ENCODE assay signal across 21 cellular contexts in genomic region chr4:21248336-21248735, GRCh38.
DNase-seq lines count a peak whose midpoint lies in the region; TF ChIP-seq lines count a peak whose summit lies in the region.
"Had no signal": no experiment of that assay in that cellular context is flagged by ENCODE, and none has a peak within 500 bp of the region (broad histone marks: within the 10 kb centered on the region; RNA-seq: fewer than 3 reads in every experiment).

No MANE protein-coding gene starts in this region.

- peaks cover 2% of the 10 kb centered on the region for H3K9me3 Mint-ChIP-seq in endodermal cell
- peaks cover 8% of the 10 kb centered on the region for H3K9me3 Mint-ChIP-seq in activated T-helper 2 cell treated with anti-CD3 and anti-CD28 coated beads, Interferon-gamma antibody, Interleukin-2, Interleukin-4, amounts not matched to agents 10 μg/mL and 5 μg/mL and 100 μg/mL, durations not matched to agents 14 hours and 24 hours and 36 hours
- H3K9me3 Mint-ChIP-seq: CD4-positive, alpha-beta T cell; GM23338 had no signal

- no peaks in the 10 kb centered on the region for H3K36me3 Mint-ChIP-seq in endodermal cell (ENCODE audit: low read depth)
- no peaks in the 10 kb centered on the region for H3K36me3 Mint-ChIP-seq in activated T-helper 2 cell treated with anti-CD3 and anti-CD28 coated beads, Interferon-gamma antibody, Interleukin-2, Interleukin-4, amounts not matched to agents 10 μg/mL and 5 μg/mL and 100 μg/mL, durations not matched to agents 14 hours and 24 hours and 36 hours (ENCODE audit: low read depth)
- H3K36me3 Mint-ChIP-seq: CD14-positive monocyte; CD8-positive, alpha-beta memory T cell had no signal

- no peaks in the 10 kb centered on the region for H3K27me3 Mint-ChIP-seq in endodermal cell (ENCODE audit: insufficient read depth)
- no peaks in the 10 kb centered on the region for H3K27me3 Mint-ChIP-seq in activated T-helper 2 cell treated with anti-CD3 and anti-CD28 coated beads, Interferon-gamma antibody, Interleukin-2, Interleukin-4, amounts not matched to agents 10 μg/mL and 5 μg/mL and 100 μg/mL, durations not matched to agents 14 hours and 24 hours and 36 hours (ENCODE audit: low read depth)
- H3K27me3 Mint-ChIP-seq: CD4-positive, alpha-beta T cell; CD8-positive, alpha-beta memory T cell had no signal

- H3K4me3 ChIP-seq in endodermal cell (ENCODE audit: low read length): no peak overlapping the region
- H3K4me3 ChIP-seq: BLaER1 treated with 17β-estradiol and CSF1 and Interleukin-3, amounts not matched to agents 10 nM and 100 nM; GM12878; GM23338; HAP-1 had no signal

- H3K4me1 Mint-ChIP-seq in endodermal cell: peaks cover 18% of the 10 kb centered on the region
- H3K4me1 Mint-ChIP-seq in activated T-helper 2 cell treated with anti-CD3 and anti-CD28 coated beads, Interferon-gamma antibody, Interleukin-2, Interleukin-4, amounts not matched to agents 10 μg/mL and 5 μg/mL and 100 μg/mL, durations not matched to agents 14 hours and 24 hours and 36 hours (ENCODE audit: low read depth): no peaks in the 10 kb centered on the region
- H3K4me1 Mint-ChIP-seq: CD14-positive monocyte; CD8-positive, alpha-beta memory T cell had no signal

- no peak for TF ChIP-seq CTCF in endodermal cell (conservative IDR thresholded peaks at IDR 0.05)

- peaks cover 8% of the 10 kb centered on the region for H3K4me1 ChIP-seq in endodermal cell (ENCODE audit: control insufficient read depth, insufficient read depth, low read length)
- H3K4me1 ChIP-seq: BE2C; BLaER1 treated with 17β-estradiol and CSF1 and Interleukin-3, amounts not matched to agents 10 nM and 100 nM; HAP-1 had no signal

- DNase-seq in NCI-H2171 treated with DMSO at 0.1 percent for 48 hours (lab: John Stamatoyannopoulos, UW) (peak; percentile 3), NCI-H2171 (lab: John Stamatoyannopoulos, UW) (no peak), NCI-H1694 (lab: John Stamatoyannopoulos, UW) (peak; percentile 37), cerebellum (ENCODE audit: low spot score) (peak; percentile 67), endodermal cell (no peak)
- no peak for DNase-seq in NK-92 treated with Interleukin-12 subunit alpha and Interleukin-12 subunit beta, amount 100 ng/mL, for 24 hours (lab: John Stamatoyannopoulos, UW)
- no peak for DNase-seq in activated T-helper 2 cell treated with anti-CD3 and anti-CD28 coated beads, Interferon-gamma antibody, Interleukin-2, Interleukin-4, amounts not matched to agents 10 μg/mL and 5 μg/mL and 100 μg/mL, durations not matched to agents 14 hours and 24 hours and 36 hours (ENCODE audit: low spot score)
- DNase-seq: AML-193; BE2C; CD4-positive, alpha-beta T cell; CD8-positive, alpha-beta memory T cell; DMS153; DND-41; GDM1; HFFc6 had no signal

- no peaks in the 10 kb centered on the region for H3K27me3 ChIP-seq in endodermal cell (ENCODE audit: control insufficient read depth, insufficient read depth, low read length, poor library complexity, severe bottlenecking)
- H3K27me3 ChIP-seq: BE2C; BLaER1 treated with 17β-estradiol and CSF1 and Interleukin-3, amounts not matched to agents 10 nM and 100 nM had no signal

- no peak overlapping the region for H3K9ac ChIP-seq in endodermal cell (ENCODE audit: extremely low read depth, low read length, poor library complexity, severe bottlenecking)
- H3K9ac ChIP-seq: BLaER1 treated with 17β-estradiol and CSF1 and Interleukin-3, amounts not matched to agents 10 nM and 100 nM had no signal

- intact Hi-C loops in activated T-helper 2 cell treated with anti-CD3 and anti-CD28 coated beads, Interferon-gamma antibody, Interleukin-2, Interleukin-4, amounts not matched to agents 10 μg/mL and 5 μg/mL and 100 μg/mL, durations not matched to agents 14 hours and 24 hours and 36 hours (cut with micrococcal nuclease): no loop called here

- no peaks in the 10 kb centered on the region for H3K9me3 ChIP-seq in endodermal cell (ENCODE audit: control insufficient read depth, low read length)
- H3K9me3 ChIP-seq: BE2C; BLaER1 treated with 17β-estradiol and CSF1 and Interleukin-3, amounts not matched to agents 10 nM and 100 nM; HAP-1 had no signal

- no peak overlapping the region for H3K4me3 Mint-ChIP-seq in endodermal cell
- H3K4me3 Mint-ChIP-seq in activated T-helper 2 cell treated with anti-CD3 and anti-CD28 coated beads, Interferon-gamma antibody, Interleukin-2, Interleukin-4, amounts not matched to agents 10 μg/mL and 5 μg/mL and 100 μg/mL, durations not matched to agents 14 hours and 24 hours and 36 hours (ENCODE audit: low read depth): no peak overlapping the region
- H3K4me3 Mint-ChIP-seq: CD14-positive monocyte; CD4-positive, alpha-beta T cell; CD8-positive, alpha-beta memory T cell; GM23338; HFFc6 had no signal

- 92 to 93% methylated on average over 4 of the region's 4 CpGs for WGBS in endodermal cell (ENCODE audit: insufficient coverage in 1 of 2, insufficient read length in 1 of 2), 2 experiments

- no peak overlapping the region for H3K27ac Mint-ChIP-seq in endodermal cell
- H3K27ac Mint-ChIP-seq in activated T-helper 2 cell treated with anti-CD3 and anti-CD28 coated beads, Interferon-gamma antibody, Interleukin-2, Interleukin-4, amounts not matched to agents 10 μg/mL and 5 μg/mL and 100 μg/mL, durations not matched to agents 14 hours and 24 hours and 36 hours: no peak overlapping the region
- H3K27ac Mint-ChIP-seq: CD14-positive monocyte; CD4-positive, alpha-beta T cell; CD8-positive, alpha-beta memory T cell; GM23338; HFFc6 had no signal

- no peak overlapping the region for H3K27ac ChIP-seq in endodermal cell (ENCODE audit: low read depth, low read length)
- H3K27ac ChIP-seq: 22Rv1; BLaER1 treated with 17β-estradiol and CSF1 and Interleukin-3, amounts not matched to agents 10 nM and 100 nM had no signal

- H3K36me3 ChIP-seq in endodermal cell (ENCODE audit: control insufficient read depth, insufficient read depth, low read length): no peaks in the 10 kb centered on the region
- H3K36me3 ChIP-seq: BE2C; BLaER1 treated with 17β-estradiol and CSF1 and Interleukin-3, amounts not matched to agents 10 nM and 100 nM; HAP-1 had no signal

Comparison
In these comparisons a context has a peak if more than half of its experiments do, and no peak if none do; other contexts are left out.
1. DNase-seq: peak in NCI-H2171 treated with DMSO at 0.1 percent for 48 hours (single experiment), NCI-H1694 (single experiment) and cerebellum (single experiment); none in NCI-H2171 (single experiment), endodermal cell (single experiment), NK-92 treated with Interleukin-12 subunit alpha and Interleukin-12 subunit beta, amount 100 ng/mL, for 24 hours (single experiment) and activated T-helper 2 cell treated with anti-CD3 and anti-CD28 coated beads, Interferon-gamma antibody, Interleukin-2, Interleukin-4, amounts not matched to agents 10 μg/mL and 5 μg/mL and 100 μg/mL, durations not matched to agents 14 hours and 24 hours and 36 hours (single experiment).